ENCODE assay signal across 8 cellular contexts in the genomic region with DNA sequence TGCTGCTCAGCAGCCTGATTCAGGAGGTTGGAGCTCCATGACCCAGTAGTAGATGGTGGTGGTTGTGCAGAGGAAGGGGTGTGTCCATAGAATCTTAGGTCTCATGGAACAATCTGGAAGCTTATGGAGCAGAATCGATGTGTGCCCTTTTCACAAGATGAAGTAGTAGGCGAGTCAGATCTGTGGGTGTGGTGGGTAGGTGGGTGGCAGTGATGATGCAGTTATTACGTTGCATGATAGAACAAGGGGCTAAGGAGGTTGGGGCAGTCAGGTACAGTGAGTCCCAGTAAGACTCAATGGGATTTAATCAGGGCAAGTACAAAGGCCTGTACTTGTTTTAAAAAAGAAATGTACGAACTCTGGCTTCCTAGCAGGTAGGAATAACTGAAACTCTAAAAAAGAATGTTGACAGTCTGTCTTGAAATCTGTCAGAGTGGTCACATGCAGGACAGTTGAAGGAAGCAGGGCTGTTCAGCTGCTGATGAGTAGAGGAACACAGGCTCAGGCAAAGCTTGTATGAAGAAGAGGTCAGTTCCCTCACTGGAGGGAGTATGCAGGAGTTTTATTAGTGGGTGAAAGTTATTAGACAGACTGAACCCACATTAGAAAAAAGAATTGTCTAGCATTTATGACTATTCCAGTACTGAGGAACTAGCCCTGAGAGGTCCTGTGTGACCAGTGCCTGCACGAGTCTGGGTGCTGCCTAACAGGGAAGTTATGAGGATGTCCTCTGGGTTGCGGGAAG. TPM values are rescaled to one million over a fixed set of nuclear protein-coding genes. Genes with fewer than 3 reads are reported as not detected.
DNase-seq lines count a peak whose midpoint lies in the region; ATAC-seq, FAIRE-seq and TF ChIP-seq lines count a peak whose summit lies in the region.
"Had no signal": no experiment of that assay in that cellular context is flagged by ENCODE, and none has a peak within 500 bp of the region (broad histone marks: within the 10 kb centered on the region; RNA-seq: fewer than 3 reads in every experiment).

No MANE protein-coding gene starts in this region.

- no peak for FAIRE-seq in GM12892 (lab: Jason Lieb, UNC)

- no peak for ATAC-seq in CD4-positive, CD25-positive, alpha-beta regulatory T cell (ENCODE audit: low read depth in 2 of 2)
- peak in 1 of 2 donors; percentile 29 for ATAC-seq in naive B cell (ENCODE audit: low read depth in 2 of 2)
- ATAC-seq in GM21717 (IDR thresholded peaks at IDR 0.05; ENCODE audit: unreplicated experiment): no peak

- H3K4me3 ChIP-seq in BLaER1: no peak overlapping the region
- H3K4me3 ChIP-seq in CD4-positive, CD25-positive, alpha-beta regulatory T cell (ENCODE audit: low read depth, low read length): no peak overlapping the region

- H3K9ac ChIP-seq in BLaER1: no peak overlapping the region

- H3K9me3 Mint-ChIP-seq in CD4-positive, CD25-positive, alpha-beta regulatory T cell: peaks cover 0 to 8% (median 4%) of the 10 kb centered on the region in 7 donors
- peaks cover 0 to 10% (median 3%) of the 10 kb centered on the region in 7 donors for H3K9me3 Mint-ChIP-seq in naive B cell

- no peaks in the 10 kb centered on the region for H3K27me3 ChIP-seq in BLaER1
- no peaks in the 10 kb centered on the region for H3K27me3 ChIP-seq in CD4-positive, CD25-positive, alpha-beta regulatory T cell (ENCODE audit: control insufficient read depth, insufficient read depth, low read length)

- H3K36me3 ChIP-seq in BLaER1: peaks cover 100% of the 10 kb centered on the region
- peaks cover 3% of the 10 kb centered on the region for H3K36me3 ChIP-seq in CD4-positive, CD25-positive, alpha-beta regulatory T cell (ENCODE audit: control insufficient read depth, insufficient read depth, low read length)

- no peaks in the 10 kb centered on the region for H3K27me3 Mint-ChIP-seq in CD4-positive, CD25-positive, alpha-beta regulatory T cell
- no peaks in the 10 kb centered on the region for H3K27me3 Mint-ChIP-seq in naive B cell

- H3K4me1 Mint-ChIP-seq in CD4-positive, CD25-positive, alpha-beta regulatory T cell: peaks cover 31 to 85% (median 58%) of the 10 kb centered on the region in 4 donors
- H3K4me1 Mint-ChIP-seq in naive B cell: peaks cover 61 to 94% (median 71%) of the 10 kb centered on the region in 3 donors

- H3K27ac ChIP-seq in BLaER1: no peak overlapping the region
- peak overlapping the region; percentile 51 for H3K27ac ChIP-seq in CD4-positive, CD25-positive, alpha-beta regulatory T cell (ENCODE audit: insufficient read depth, low read length, poor library complexity, severe bottlenecking)

- peak overlapping the region; percentile 76 to 87 (median 76) for H3K27ac Mint-ChIP-seq in CD4-positive, CD25-positive, alpha-beta regulatory T cell
- peak overlapping the region in 4 of 6 donors; percentile 32 to 85 (median 73) for H3K27ac Mint-ChIP-seq in naive B cell

- H3K4me2 ChIP-seq in BLaER1: peak overlapping the region; percentile 39; the same call in 1 of the 2 replicates

- H3K4me1 ChIP-seq in BLaER1: peaks cover 99% of the 10 kb centered on the region
- peaks cover 56% of the 10 kb centered on the region for H3K4me1 ChIP-seq in CD4-positive, CD25-positive, alpha-beta regulatory T cell (ENCODE audit: control insufficient read depth, insufficient read depth, low read length, poor library complexity, severe bottlenecking)

- no peak for TF ChIP-seq POLR2A in GM12892 (IDR thresholded peaks at IDR 0.05; ENCODE audit: low read depth, low read length)

- DNase-seq in CD4-positive, CD25-positive, alpha-beta regulatory T cell: no peak
- DNase-seq in activated naive CD4-positive, alpha-beta T cell treated with anti-CD3 and anti-CD28 coated beads, Interleukin-2, amount 50 U/mL, for 16 hours: peak; percentile 28
- DNase-seq in naive B cell (no peak), iPS-NIHi7 (ENCODE audit: extremely low spot score) (no peak), GM12892 (ENCODE audit: insufficient read length) (no peak)
- DNase-seq: anterior cingulate cortex had no signal

- peaks cover 27% of the 10 kb centered on the region for H3K36me3 Mint-ChIP-seq in CD4-positive, CD25-positive, alpha-beta regulatory T cell
- H3K36me3 Mint-ChIP-seq in naive B cell: peaks cover 24 to 27% of the 10 kb centered on the region in 2 donors

- peak overlapping the region in 3 of 4 donors; percentile 7 to 51 (median 15) for H3K4me3 Mint-ChIP-seq in CD4-positive, CD25-positive, alpha-beta regulatory T cell
- H3K4me3 Mint-ChIP-seq in naive B cell: no peak overlapping the region

- peaks cover 100% of the 10 kb centered on the region for H4K20me1 ChIP-seq in BLaER1

- no peaks in the 10 kb centered on the region for H3K9me3 ChIP-seq in BLaER1
- H3K9me3 ChIP-seq in CD4-positive, CD25-positive, alpha-beta regulatory T cell (ENCODE audit: control insufficient read depth in 2 of 2, low read length in 2 of 2): peaks cover 0 to 4% of the 10 kb centered on the region in 2 experiments

RNA-seq across cellular contexts. Expression of a gene that starts 9.3 kb away (rescaled TPM):
- 26.3 TPM for total RNA-seq in CD4-positive, CD25-positive, alpha-beta regulatory T cell
- under 1 TPM; 0.22 to 0.30 (median 0.26) TPM for polyA plus RNA-seq in CD4-positive, CD25-positive, alpha-beta regulatory T cell
- polyA plus RNA-seq in naive B cell (ENCODE audit: low read depth in 6 of 6): 1 to 10 TPM in 1 of 6 donors, under 1 TPM in 5; 0.03 to 1.2 (median 0.53) TPM
- 12.0 TPM for polyA plus RNA-seq in GM12892 (2012; ENCODE audit: missing spikeins)

Comparison
In these comparisons a context has a peak if more than half of its experiments do, and no peak if none do; other contexts are left out.
1. H3K4me3 Mint-ChIP-seq: peak in CD4-positive, CD25-positive, alpha-beta regulatory T cell (3 of 4); none in naive B cell (0 of 8).